8 cellular contexts compared by ENCODE assay signal in genomic region chr1:155084722-155085503, GRCh38. TPM values are rescaled to one million over a fixed set of nuclear protein-coding genes. Genes with fewer than 3 reads are reported as not detected.
DNase-seq lines count a peak whose midpoint lies in the region; ATAC-seq and TF ChIP-seq lines count a peak whose summit lies in the region.

No MANE protein-coding gene starts in this region.

- TF ChIP-seq CTCF in DND-41 (IDR thresholded peaks at IDR 0.05; ENCODE audit: borderline replicate concordance, extremely low read depth, low read length, poor library complexity, severe bottlenecking) (peak; percentile 97), KMS-11 (conservative IDR thresholded peaks at IDR 0.05; ENCODE audit: low read depth, low read length) (peak; percentile 99), esophagus squamous epithelium (IDR thresholded peaks at IDR 0.05) (peak; percentile 85 to 99 (median 98))

- intact Hi-C loops in esophagus squamous epithelium (cut with DNase I): loop anchor here (2.0 kb wide), 1 partner anchor 22 kb away; the partner anchor contains the start of gene EFNA4

- H3K4me1 ChIP-seq in DND-41 (ENCODE audit: insufficient read depth, low read length) (peaks cover 40% of the 10 kb centered on the region), KMS-11 (ENCODE audit: low read depth, poor library complexity, severe bottlenecking) (peaks cover 60% of the 10 kb centered on the region), esophagus squamous epithelium (peaks cover 55 to 65% (median 56%) of the 10 kb centered on the region in 3 donors)

- H3K9ac ChIP-seq in DND-41 (ENCODE audit: low read depth, low read length) (peak overlapping the region; percentile 59), KMS-11 (peak overlapping the region; percentile 45)

- H2AFZ ChIP-seq in DND-41 (ENCODE audit: low read depth, low read length): peak overlapping the region; percentile 92
- peak overlapping the region; percentile 89 for H2AFZ ChIP-seq in KMS-11 (ENCODE audit: low read depth)

- peak; percentile 87 for ATAC-seq in DND-41 (ENCODE audit: insufficient read depth, low read depth)
- peak; percentile 67 for ATAC-seq in GM21786 (IDR thresholded peaks at IDR 0.05; ENCODE audit: unreplicated experiment)

- H3K36me3 ChIP-seq in DND-41 (ENCODE audit: insufficient read depth, low read length) (peaks cover 2% of the 10 kb centered on the region; the same call in 1 of the 2 replicates), KMS-11 (ENCODE audit: insufficient read depth) (no peaks in the 10 kb centered on the region), esophagus squamous epithelium (peaks cover 0 to 8% (median 0%) of the 10 kb centered on the region in 3 donors)

- WGBS in esophagus squamous epithelium, 2 donors: 0% methylated on average over 2 to 19 of the region's 67 CpGs

- peak in 1 of 4 donors; percentile 40 for TF ChIP-seq POLR2A in esophagus squamous epithelium (IDR thresholded peaks at IDR 0.05)

- H3K4me3 ChIP-seq in DND-41 (ENCODE audit: low read depth in 1 of 2, low read length in 2 of 2) (peak overlapping the region; percentile 23 to 75; a peak in 3 of 4 replicates), KMS-11 (IDR thresholded peaks at IDR 0.05; ENCODE audit: insufficient read depth, low read depth, low read length) (peak overlapping the region; percentile 100), esophagus squamous epithelium (peak overlapping the region; percentile 59 to 84 (median 70))

- H3K27me3 ChIP-seq in DND-41 (ENCODE audit: insufficient read depth, low read length, poor library complexity): peaks cover 38% of the 10 kb centered on the region
- peaks cover 39% of the 10 kb centered on the region for H3K27me3 ChIP-seq in KMS-11 (ENCODE audit: insufficient read depth, low read depth)
- peaks cover 0 to 46% (median 16%) of the 10 kb centered on the region in 4 donors for H3K27me3 ChIP-seq in esophagus squamous epithelium

- H3K79me2 ChIP-seq in DND-41 (ENCODE audit: insufficient read depth, low read length) (no peaks in the 10 kb centered on the region), KMS-11 (ENCODE audit: insufficient read depth, low read depth) (no peaks in the 10 kb centered on the region)

- H4K20me1 ChIP-seq in DND-41 (ENCODE audit: insufficient read depth, low read length) (peaks cover 22% of the 10 kb centered on the region; the same call in 1 of the 2 replicates), KMS-11 (ENCODE audit: insufficient read depth) (no peaks in the 10 kb centered on the region)

- H3K9me3 ChIP-seq in DND-41 (ENCODE audit: insufficient read depth, low read length, severe bottlenecking) (no peaks in the 10 kb centered on the region), esophagus squamous epithelium (no peaks in the 10 kb centered on the region)

- H3K4me2 ChIP-seq in DND-41 (ENCODE audit: insufficient read depth, low read length) (peak overlapping the region; percentile 84), KMS-11 (peak overlapping the region; percentile 91)

- H3K27ac ChIP-seq in DND-41 (ENCODE audit: low read length): peak overlapping the region; percentile 77
- peak overlapping the region; percentile 39 for H3K27ac ChIP-seq in KMS-11
- H3K27ac ChIP-seq in esophagus squamous epithelium: peak overlapping the region; percentile 90 to 97 (median 96)

- DNase-seq in DND-41 (peak; percentile 94), esophagus squamous epithelium (lab: John Stamatoyannopoulos, UW) (peak; percentile 69), myocyte (ENCODE audit: low read depth) (peak; percentile 96)
- DNase-seq in activated T-cell treated with anti-CD3 and anti-CD28 coated beads, Interleukin-2, amount 50 U/mL, for 48 hours: peak; percentile 96 to 97
- peak; percentile 82 to 87 for DNase-seq in stimulated activated CD8-positive, alpha-beta memory T cell treated with anti-CD3 and anti-CD28 coated beads, Interleukin-7, amount 100 ng/mL, for 4 hours (ENCODE audit: low read depth in 2 of 2)

TF ChIP-seq in PFSK-1, 5 proteins besides CTCF, POLR2A, EP300 and RAD21:
- 0 out of 2 replicates have a peak, but pooled peaks have one; percentile 72 for TF ChIP-seq SIN3A (IDR thresholded peaks at IDR 0.05; ENCODE audit: borderline replicate concordance, insufficient read depth, low read length)
- TF ChIP-seq TAF1 (IDR thresholded peaks at IDR 0.05; ENCODE audit: borderline replicate concordance, insufficient read depth, low read length): no peak; the same call in 1 of the 2 replicates
- TF ChIP-seq POLR2AphosphoS5 (IDR thresholded peaks at IDR 0.05; ENCODE audit: low read depth, low read length): peak; percentile 75
- TF ChIP-seq FOXP2 (optimal IDR thresholded peaks at IDR 0.05; ENCODE audit: borderline replicate concordance, extremely low read depth, extremely low read length, insufficient read depth): no peak

RNA-seq across cellular contexts. Expression of gene EFNA3, which starts 6.3 kb away (rescaled TPM):
- polyA plus RNA-seq in PFSK-1 (2012; ENCODE audit: insufficient read length, low read depth): 8.9 TPM
- 10 to 100 TPM; 20.0 to 25.8 (median 21.1) TPM for total RNA-seq in esophagus squamous epithelium
- 0.56 and 0.88 TPM in 2 replicates for total RNA-seq in myocyte
- 4.6 TPM for polyA plus RNA-seq in myocyte (2012)

RNA-seq across cellular contexts. Expression of gene EFNA4, which starts 21.4 kb away (rescaled TPM):
- 13.4 TPM for polyA plus RNA-seq in PFSK-1 (2012; ENCODE audit: insufficient read length, low read depth)
- total RNA-seq in esophagus squamous epithelium: 10 to 100 TPM in 3 of 4 donors, 1 to 10 TPM in 1; 8.1 to 22.9 (median 12.2) TPM
- 4.9 and 8.3 TPM in 2 replicates for total RNA-seq in myocyte
- polyA plus RNA-seq in myocyte (2012): 6.4 TPM

RNA-seq across cellular contexts. Expression of gene ADAM15, which starts 33.8 kb away (rescaled TPM):
- polyA plus RNA-seq in PFSK-1 (2012; ENCODE audit: insufficient read length, low read depth): 99.1 TPM
- total RNA-seq in esophagus squamous epithelium: 100 to 1,000 TPM; 135 to 194 (median 183) TPM
- total RNA-seq in myocyte: 27.3 and 33.3 TPM in 2 replicates
- 51.7 TPM for polyA plus RNA-seq in myocyte (2012)

RNA-seq across cellular contexts. Expression of gene EFNA1, which starts 42.8 kb away (rescaled TPM):
- 10.0 TPM for polyA plus RNA-seq in PFSK-1 (2012; ENCODE audit: insufficient read length, low read depth)
- 10 to 100 TPM; 30.2 to 42.9 (median 31.0) TPM for total RNA-seq in esophagus squamous epithelium
- total RNA-seq in myocyte: 0.59 and 1.4 TPM in 2 replicates
- 4.8 TPM for polyA plus RNA-seq in myocyte (2012)

RNA-seq across cellular contexts. Expression of gene SLC50A1, which starts 50.7 kb away (rescaled TPM):
- polyA plus RNA-seq in PFSK-1 (2012; ENCODE audit: insufficient read length, low read depth): 64.7 TPM
- total RNA-seq in esophagus squamous epithelium: 10 to 100 TPM; 21.4 to 27.2 (median 26.0) TPM
- total RNA-seq in myocyte: 12.2 and 13.4 TPM in 2 replicates
- polyA plus RNA-seq in myocyte (2012): 33.5 TPM

Comparison
In these comparisons a context has a peak if more than half of its experiments do, and no peak if none do; other contexts are left out.
1. Peak in every context shown above with its lines: DNase-seq, ATAC-seq, H3K4me3 ChIP-seq and H3K27ac ChIP-seq.
2. H3K27ac ChIP-seq: peak in every context shown above with its lines; median percentile 96 in esophagus squamous epithelium; 77 in DND-41; 39 in KMS-11.
3. H3K4me3 ChIP-seq: peak in every context shown above with its lines; median percentile 100 in KMS-11; 70 in esophagus squamous epithelium; 49 in DND-41.
4. RNA of gene EFNA3, which starts 6.3 kb away (total RNA-seq): 20.0 to 25.8 TPM in esophagus squamous epithelium; 0.56 to 0.88 TPM in myocyte; every median in the first group is over 10 times any median in the second.